In genomic region chr4:78971326-78971725, GRCh38 we compare ENCODE assay signal across 20 cellular contexts. TPM values are rescaled to one million over a fixed set of nuclear protein-coding genes. Genes with fewer than 3 reads are reported as not detected.
A peak's percentile ranks its signal among the peaks of the same experiment; 100 is the strongest.
DNase-seq lines count a peak whose midpoint lies in the region; ATAC-seq and TF ChIP-seq lines count a peak whose summit lies in the region.
"Had no signal": no experiment of that assay in that cellular context is flagged by ENCODE, and none has a peak within 500 bp of the region (broad histone marks: within the 10 kb centered on the region; RNA-seq: fewer than 3 reads in every experiment).

No MANE protein-coding gene starts in this region.

- H3K36me3 Mint-ChIP-seq in nephron (ENCODE audit: low read depth): no peaks in the 10 kb centered on the region
- H3K36me3 Mint-ChIP-seq: CD14-positive monocyte; stimulated activated effector memory CD8-positive, alpha-beta T cell treated with anti-CD3 and anti-CD28 coated beads, Interleukin-12 subunit alpha, Interleukin-12 subunit beta, amount 100 ng/mL, for 72 hours had no signal

- ATAC-seq in GM18858 (IDR thresholded peaks at IDR 0.05; ENCODE audit: unreplicated experiment): no peak
- ATAC-seq: left lobe of liver; Panc1; stimulated activated effector memory CD8-positive, alpha-beta T cell treated with anti-CD3 and anti-CD28 coated beads, Interleukin-12 subunit alpha, Interleukin-12 subunit beta, amount 100 ng/mL, for 72 hours had no signal

- H3K27me3 Mint-ChIP-seq in nephron (ENCODE audit: low read depth): no peaks in the 10 kb centered on the region

- H3K4me1 ChIP-seq in ascending aorta: no peaks in the 10 kb centered on the region
- peaks cover 2% of the 10 kb centered on the region for H3K4me1 ChIP-seq in stomach smooth muscle (ENCODE audit: control insufficient read depth, insufficient read depth, low read length)
- H3K4me1 ChIP-seq: upper lobe of left lung had no signal

- H3K9me3 ChIP-seq in ascending aorta (no peaks in the 10 kb centered on the region), stomach smooth muscle (ENCODE audit: control insufficient read depth in 2 of 2, low read length in 2 of 2) (no peaks in the 10 kb centered on the region)
- H3K9me3 ChIP-seq: SK-N-SH, upper lobe of left lung had no signal

- DNase-seq in ascending aorta (ENCODE audit: low spot score in 2 of 2): no peak
- DNase-seq in globus pallidus (ENCODE audit: low spot score): peak; percentile 46
- no peak for DNase-seq in H4 (ENCODE audit: low spot score)
- no peak for DNase-seq in NCI-H146 (lab: John Stamatoyannopoulos, UW)
- no peak for DNase-seq in epidermal melanocyte (ENCODE audit: insufficient read length, low spot score)
- DNase-seq: ACHN; activated CD4-positive, CD25-positive, alpha-beta regulatory T cell treated with anti-CD3 and anti-CD28 coated beads, Interleukin-2, amount 50 U/mL, for 72 hours; amniotic stem cell; DMS 273 treated with DMSO at 0.1 percent for 48 hours; NCI-H1436 treated with DMSO at 0.1 percent for 48 hours; SK-N-SH; stimulated activated CD4-positive, alpha-beta T cell treated with anti-CD3 and anti-CD28 coated beads, Interleukin-15, amount 100 ng/mL, for 24 hours; upper lobe of left lung had no signal

- H3K4me3 ChIP-seq in ascending aorta (peak overlapping the region in 1 of 2 donors; percentile 5), stomach smooth muscle (ENCODE audit: low read length in 2 of 2) (peak overlapping the region in 1 of 2 donors; percentile 30)
- H3K4me3 ChIP-seq: upper lobe of left lung had no signal

- TF ChIP-seq CTCF in ascending aorta (IDR thresholded peaks at IDR 0.05) (no peak), nephron (IDR thresholded peaks at IDR 0.05; ENCODE audit: unreplicated experiment in 3 of 3) (no peak)

- no peak overlapping the region for H3K4me3 Mint-ChIP-seq in nephron
- H3K4me3 Mint-ChIP-seq: CD14-positive monocyte; stimulated activated effector memory CD8-positive, alpha-beta T cell treated with anti-CD3 and anti-CD28 coated beads, Interleukin-12 subunit alpha, Interleukin-12 subunit beta, amount 100 ng/mL, for 72 hours had no signal

- H3K36me3 ChIP-seq in ascending aorta: no peaks in the 10 kb centered on the region
- H3K36me3 ChIP-seq in stomach smooth muscle (ENCODE audit: control insufficient read depth in 2 of 2, insufficient read depth in 2 of 2, low read length in 2 of 2): no peaks in the 10 kb centered on the region
- H3K36me3 ChIP-seq: upper lobe of left lung had no signal

- peaks cover 12% of the 10 kb centered on the region for H3K4me1 Mint-ChIP-seq in nephron
- H3K4me1 Mint-ChIP-seq: stimulated activated effector memory CD8-positive, alpha-beta T cell treated with anti-CD3 and anti-CD28 coated beads, Interleukin-12 subunit alpha, Interleukin-12 subunit beta, amount 100 ng/mL, for 72 hours had no signal

- H3K27me3 ChIP-seq in ascending aorta: no peaks in the 10 kb centered on the region
- H3K27me3 ChIP-seq in stomach smooth muscle (ENCODE audit: control insufficient read depth in 1 of 2, insufficient read depth in 2 of 2, low read length in 2 of 2): no peaks in the 10 kb centered on the region
- H3K27me3 ChIP-seq: upper lobe of left lung had no signal

- H3K27ac Mint-ChIP-seq in nephron: peak overlapping the region; percentile 47 to 85 (median 69)
- H3K27ac Mint-ChIP-seq: CD14-positive monocyte; stimulated activated effector memory CD8-positive, alpha-beta T cell treated with anti-CD3 and anti-CD28 coated beads, Interleukin-12 subunit alpha, Interleukin-12 subunit beta, amount 100 ng/mL, for 72 hours had no signal

- peaks cover 10% of the 10 kb centered on the region for H3K9me3 Mint-ChIP-seq in nephron
- H3K9me3 Mint-ChIP-seq: stimulated activated effector memory CD8-positive, alpha-beta T cell treated with anti-CD3 and anti-CD28 coated beads, Interleukin-12 subunit alpha, Interleukin-12 subunit beta, amount 100 ng/mL, for 72 hours had no signal

- H3K27ac ChIP-seq in ascending aorta (peak overlapping the region; percentile 57 to 59), stomach smooth muscle (ENCODE audit: low read length) (peak overlapping the region; percentile 49)
- H3K27ac ChIP-seq: upper lobe of left lung had no signal

- intact Hi-C loops in ascending aorta (cut with DNase I): no loop called here

- no peak overlapping the region for H3K9ac ChIP-seq in stomach smooth muscle (ENCODE audit: low read length in 2 of 2)
- H3K9ac ChIP-seq: SK-N-SH had no signal

RNA-seq across cellular contexts. Expression of gene PAQR3, which starts 32.1 kb away (rescaled TPM):
- 6.7 TPM for total RNA-seq in ascending aorta
- total RNA-seq in H4 (2014; rRNA removed; shearing (Covaris generic)): 13.9 and 22.5 TPM in 2 replicates
